Comparison of ENCODE assay signal across 11 cellular contexts in the genomic region with DNA sequence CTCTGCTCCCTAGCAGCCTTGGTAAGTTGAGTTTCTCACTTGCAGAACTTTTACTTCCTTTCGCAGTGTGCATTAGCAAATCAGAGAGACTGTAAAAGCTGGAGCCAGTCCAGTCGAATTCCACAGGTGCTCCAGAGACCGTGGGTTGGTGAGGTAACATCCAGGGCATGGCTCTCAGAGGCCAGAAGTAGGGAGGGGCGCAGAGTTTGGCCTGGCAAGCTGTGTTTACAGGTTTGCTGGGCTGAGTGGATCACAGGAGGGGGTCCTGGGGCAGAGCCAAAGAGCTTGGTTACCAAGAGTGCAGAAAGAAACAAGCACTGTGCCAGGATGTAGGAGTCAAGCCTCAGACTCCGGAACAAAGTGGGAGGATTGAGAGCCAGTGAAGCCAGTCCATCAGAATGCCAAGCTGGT. TPM values are rescaled to one million over a fixed set of nuclear protein-coding genes. Genes with fewer than 3 reads are reported as not detected.
DNase-seq lines count a peak whose midpoint lies in the region; ATAC-seq and TF ChIP-seq lines count a peak whose summit lies in the region.
"Had no signal": no experiment of that assay in that cellular context is flagged by ENCODE, and none has a peak within 500 bp of the region (broad histone marks: within the 10 kb centered on the region; RNA-seq: fewer than 3 reads in every experiment).

No MANE protein-coding gene starts in this region.

- no peaks in the 10 kb centered on the region for H3K36me3 Mint-ChIP-seq in WTC11
- H3K36me3 Mint-ChIP-seq: activated CD4-positive, alpha-beta memory T cell treated with anti-CD3 and anti-CD28 coated beads for 36 hours; naive thymus-derived CD4-positive, alpha-beta T cell had no signal

- H3K4me1 ChIP-seq in lung (ENCODE audit: control insufficient read depth in 2 of 2, insufficient read depth in 2 of 2, low read length in 2 of 2) (no peaks in the 10 kb centered on the region), upper lobe of left lung (peaks cover 0 to 9% (median 0%) of the 10 kb centered on the region in 4 donors)

- H3K27me3 Mint-ChIP-seq in WTC11 (ENCODE audit: low read depth): peaks cover 15% of the 10 kb centered on the region

- H3K27me3 ChIP-seq in lung (ENCODE audit: control insufficient read depth, insufficient read depth) (peaks cover under 1% of the 10 kb centered on the region), upper lobe of left lung (peaks cover 0 to under 1% (median 0%) of the 10 kb centered on the region in 4 donors)

- no peaks in the 10 kb centered on the region for H3K9me3 Mint-ChIP-seq in WTC11
- H3K9me3 Mint-ChIP-seq: activated CD4-positive, alpha-beta memory T cell treated with anti-CD3 and anti-CD28 coated beads for 36 hours; naive thymus-derived CD4-positive, alpha-beta T cell had no signal

- intact Hi-C loops in left cardiac atrium (cut with DNase I) (no loop called here), Right ventricle myocardium superior (cut with DNase I) (no loop called here)

- TF ChIP-seq EP300 in upper lobe of left lung (IDR thresholded peaks at IDR 0.05): peak in 1 of 4 donors; percentile 34

- CTCF ChIA-PET in WTC11 (lab: Charles Lee): no interaction called here

- no peak overlapping the region for H3K27ac Mint-ChIP-seq in WTC11
- H3K27ac Mint-ChIP-seq: activated CD4-positive, alpha-beta memory T cell treated with anti-CD3 and anti-CD28 coated beads for 36 hours; naive thymus-derived CD4-positive, alpha-beta T cell had no signal

- 54 to 77% methylated on average over 5 of the region's 5 CpGs for WGBS in lung, 2 donors
- WGBS in upper lobe of left lung, 2 donors: 60 to 61% methylated on average over 5 of the region's 5 CpGs

- ATAC-seq in left cardiac atrium (peak; percentile 77 to 98), Right ventricle myocardium superior (ENCODE audit: poor library complexity) (no peak), WTC11 (peak; percentile 22; the same call in 1 of the 2 replicates), lung (ENCODE audit: insufficient read depth, low FRiP score) (peak; percentile 94), upper lobe of left lung (ENCODE audit: low FRiP score in 2 of 2) (peak; percentile 72 to 96), HG02884 (IDR thresholded peaks at IDR 0.05; ENCODE audit: unreplicated experiment) (no peak)
- ATAC-seq: naive thymus-derived CD4-positive, alpha-beta T cell had no signal

- H3K36me3 ChIP-seq in lung (ENCODE audit: control insufficient read depth in 2 of 2, insufficient read depth in 2 of 2, low read length in 2 of 2) (no peaks in the 10 kb centered on the region), upper lobe of left lung (no peaks in the 10 kb centered on the region)

- no peak overlapping the region for H3K4me3 Mint-ChIP-seq in WTC11
- H3K4me3 Mint-ChIP-seq: activated CD4-positive, alpha-beta memory T cell treated with anti-CD3 and anti-CD28 coated beads for 36 hours; naive thymus-derived CD4-positive, alpha-beta T cell had no signal

- H3K4me3 ChIP-seq in lung (no peak overlapping the region), upper lobe of left lung (no peak overlapping the region)

- peak in 1 of 4 donors; percentile 7 for TF ChIP-seq POLR2A in upper lobe of left lung (IDR thresholded peaks at IDR 0.05)

- H3K4me1 Mint-ChIP-seq in WTC11: peaks cover 26% of the 10 kb centered on the region
- H3K4me1 Mint-ChIP-seq: naive thymus-derived CD4-positive, alpha-beta T cell had no signal

- H3K9me3 ChIP-seq in lung (ENCODE audit: control insufficient read depth in 2 of 2, insufficient read depth in 1 of 2, low read length in 1 of 2) (no peaks in the 10 kb centered on the region), upper lobe of left lung (no peaks in the 10 kb centered on the region)

- DNase-seq in left cardiac atrium: peak; percentile 52
- DNase-seq in Right ventricle myocardium superior: no peak
- no peak for DNase-seq in WTC11 (ENCODE audit: low spot score)
- DNase-seq in lung (ENCODE audit: low spot score): peak; percentile 95
- peak in 1 of 2 donors; percentile 93 for DNase-seq in upper lobe of left lung
- no peak for DNase-seq in SW480 (ENCODE audit: low spot score)
- DNase-seq in cerebellar nuclear complex (lab: John Stamatoyannopoulos, UW): no peak
- DNase-seq: activated CD4-positive, alpha-beta memory T cell treated with anti-CD3 and anti-CD28 coated beads for 36 hours; naive thymus-derived CD4-positive, alpha-beta T cell; SHP77 treated with DMSO at 0.1 percent for 48 hours had no signal

- H3K27ac ChIP-seq in lung (ENCODE audit: low read depth in 1 of 2, low read length in 1 of 2) (peak overlapping the region in 1 of 2 donors; percentile 74), upper lobe of left lung (peak overlapping the region in 1 of 4 donors; percentile 31)

- POLR2A ChIA-PET in WTC11 (lab: Charles Lee): interaction anchor here (0.6 to 1.1 kb wide), 2 partner anchors 43 to 1843 kb away, joined by 3 to 4 read pairs; no protein-coding TSS in a partner anchor

- no peak for TF ChIP-seq CTCF in WTC11 (IDR thresholded peaks at IDR 0.05)
- no peak for TF ChIP-seq CTCF in lung (IDR thresholded peaks at IDR 0.05; ENCODE audit: control extremely low read depth, extremely low read depth)
- no peak for TF ChIP-seq CTCF in upper lobe of left lung (IDR thresholded peaks at IDR 0.05)

TF ChIP-seq in WTC11, 78 proteins besides CTCF, POLR2A, EP300 and RAD21 (continues in another document):
- TF ChIP-seq, protein P1, sequence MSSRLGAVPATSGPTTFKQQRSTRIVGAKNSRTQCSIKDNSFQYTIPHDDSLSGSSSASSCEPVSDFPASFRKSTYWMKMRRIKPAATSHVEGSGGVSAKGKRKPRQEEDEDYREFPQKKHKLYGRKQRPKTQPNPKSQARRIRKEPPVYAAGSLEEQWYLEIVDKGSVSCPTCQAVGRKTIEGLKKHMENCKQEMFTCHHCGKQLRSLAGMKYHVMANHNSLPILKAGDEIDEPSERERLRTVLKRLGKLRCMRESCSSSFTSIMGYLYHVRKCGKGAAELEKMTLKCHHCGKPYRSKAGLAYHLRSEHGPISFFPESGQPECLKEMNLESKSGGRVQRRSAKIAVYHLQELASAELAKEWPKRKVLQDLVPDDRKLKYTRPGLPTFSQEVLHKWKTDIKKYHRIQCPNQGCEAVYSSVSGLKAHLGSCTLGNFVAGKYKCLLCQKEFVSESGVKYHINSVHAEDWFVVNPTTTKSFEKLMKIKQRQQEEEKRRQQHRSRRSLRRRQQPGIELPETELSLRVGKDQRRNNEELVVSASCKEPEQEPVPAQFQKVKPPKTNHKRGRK (CRISPR knock-in tag; IDR thresholded peaks at IDR 0.05; ENCODE audit: borderline replicate concordance): no peak
- no peak for TF ChIP-seq NR3C1 (CRISPR knock-in tag; conservative IDR thresholded peaks at IDR 0.05; ENCODE audit: low read depth)
- TF ChIP-seq, protein P2, sequence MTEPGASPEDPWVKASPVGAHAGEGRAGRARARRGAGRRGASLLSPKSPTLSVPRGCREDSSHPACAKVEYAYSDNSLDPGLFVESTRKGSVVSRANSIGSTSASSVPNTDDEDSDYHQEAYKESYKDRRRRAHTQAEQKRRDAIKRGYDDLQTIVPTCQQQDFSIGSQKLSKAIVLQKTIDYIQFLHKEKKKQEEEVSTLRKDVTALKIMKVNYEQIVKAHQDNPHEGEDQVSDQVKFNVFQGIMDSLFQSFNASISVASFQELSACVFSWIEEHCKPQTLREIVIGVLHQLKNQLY (CRISPR knock-in tag; IDR thresholded peaks at IDR 0.05): no peak
- TF ChIP-seq, protein P3, sequence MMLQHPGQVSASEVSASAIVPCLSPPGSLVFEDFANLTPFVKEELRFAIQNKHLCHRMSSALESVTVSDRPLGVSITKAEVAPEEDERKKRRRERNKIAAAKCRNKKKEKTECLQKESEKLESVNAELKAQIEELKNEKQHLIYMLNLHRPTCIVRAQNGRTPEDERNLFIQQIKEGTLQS (CRISPR knock-in tag; conservative IDR thresholded peaks at IDR 0.05): no peak
- TF ChIP-seq, protein P4, sequence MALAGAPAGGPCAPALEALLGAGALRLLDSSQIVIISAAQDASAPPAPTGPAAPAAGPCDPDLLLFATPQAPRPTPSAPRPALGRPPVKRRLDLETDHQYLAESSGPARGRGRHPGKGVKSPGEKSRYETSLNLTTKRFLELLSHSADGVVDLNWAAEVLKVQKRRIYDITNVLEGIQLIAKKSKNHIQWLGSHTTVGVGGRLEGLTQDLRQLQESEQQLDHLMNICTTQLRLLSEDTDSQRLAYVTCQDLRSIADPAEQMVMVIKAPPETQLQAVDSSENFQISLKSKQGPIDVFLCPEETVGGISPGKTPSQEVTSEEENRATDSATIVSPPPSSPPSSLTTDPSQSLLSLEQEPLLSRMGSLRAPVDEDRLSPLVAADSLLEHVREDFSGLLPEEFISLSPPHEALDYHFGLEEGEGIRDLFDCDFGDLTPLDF (CRISPR knock-in tag; IDR thresholded peaks at IDR 0.05): no peak
- no peak for TF ChIP-seq TEAD4 (CRISPR knock-in tag; IDR thresholded peaks at IDR 0.05)
- no peak for TF ChIP-seq GTF2I (CRISPR knock-in tag; conservative IDR thresholded peaks at IDR 0.05)
- no peak for TF ChIP-seq ZNF396 (CRISPR knock-in tag; IDR thresholded peaks at IDR 0.05; ENCODE audit: borderline replicate concordance)
- TF ChIP-seq, protein P5, sequence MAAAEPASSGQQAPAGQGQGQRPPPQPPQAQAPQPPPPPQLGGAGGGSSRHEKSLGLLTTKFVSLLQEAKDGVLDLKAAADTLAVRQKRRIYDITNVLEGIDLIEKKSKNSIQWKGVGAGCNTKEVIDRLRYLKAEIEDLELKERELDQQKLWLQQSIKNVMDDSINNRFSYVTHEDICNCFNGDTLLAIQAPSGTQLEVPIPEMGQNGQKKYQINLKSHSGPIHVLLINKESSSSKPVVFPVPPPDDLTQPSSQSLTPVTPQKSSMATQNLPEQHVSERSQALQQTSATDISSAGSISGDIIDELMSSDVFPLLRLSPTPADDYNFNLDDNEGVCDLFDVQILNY (CRISPR knock-in tag; IDR thresholded peaks at IDR 0.05): no peak
- TF ChIP-seq, protein P6, sequence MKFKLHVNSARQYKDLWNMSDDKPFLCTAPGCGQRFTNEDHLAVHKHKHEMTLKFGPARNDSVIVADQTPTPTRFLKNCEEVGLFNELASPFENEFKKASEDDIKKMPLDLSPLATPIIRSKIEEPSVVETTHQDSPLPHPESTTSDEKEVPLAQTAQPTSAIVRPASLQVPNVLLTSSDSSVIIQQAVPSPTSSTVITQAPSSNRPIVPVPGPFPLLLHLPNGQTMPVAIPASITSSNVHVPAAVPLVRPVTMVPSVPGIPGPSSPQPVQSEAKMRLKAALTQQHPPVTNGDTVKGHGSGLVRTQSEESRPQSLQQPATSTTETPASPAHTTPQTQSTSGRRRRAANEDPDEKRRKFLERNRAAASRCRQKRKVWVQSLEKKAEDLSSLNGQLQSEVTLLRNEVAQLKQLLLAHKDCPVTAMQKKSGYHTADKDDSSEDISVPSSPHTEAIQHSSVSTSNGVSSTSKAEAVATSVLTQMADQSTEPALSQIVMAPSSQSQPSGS (CRISPR knock-in tag; IDR thresholded peaks at IDR 0.05; ENCODE audit: borderline replicate concordance, low read depth): no peak
- no peak for TF ChIP-seq ZNF416 (CRISPR knock-in tag; IDR thresholded peaks at IDR 0.05)
- TF ChIP-seq CREB1 (CRISPR knock-in tag; IDR thresholded peaks at IDR 0.05): no peak

RNA-seq across cellular contexts. Expression of a gene that starts 10.2 kb away (rescaled TPM):
- 10 to 100 TPM; 18.6 to 35.8 TPM for total RNA-seq in left cardiac atrium
- 39.1 TPM for total RNA-seq in Right ventricle myocardium superior
- total RNA-seq in WTC11 (2021): 5.9 to 7.6 TPM (median 6.7 TPM) in 3 replicates
- 10 to 100 TPM in 1 of 2 donors, 1 to 10 TPM in 1; 1.7 to 39.0 TPM for total RNA-seq in lung
- 10 to 100 TPM in 1 of 2 donors, 1 to 10 TPM in 1; 2.7 to 10.7 TPM for polyA plus RNA-seq in lung
- 10 to 100 TPM in 5 of 6 donors, 1 to 10 TPM in 1; 9.3 to 78.6 (median 35.2) TPM for total RNA-seq in upper lobe of left lung
- total RNA-seq: activated CD4-positive, alpha-beta memory T cell treated with anti-CD3 and anti-CD28 coated beads for 36 hours had no signal
- polyA plus RNA-seq: naive thymus-derived CD4-positive, alpha-beta T cell had no signal

Comparison
In these comparisons a context has a peak if more than half of its experiments do, and no peak if none do; other contexts are left out.
1. ATAC-seq: peak in left cardiac atrium (2 of 2), WTC11 (single experiment), lung (single experiment) and upper lobe of left lung (2 of 2); none in Right ventricle myocardium superior (single experiment) and HG02884 (single experiment).
2. DNase-seq: peak in left cardiac atrium (single experiment) and lung (single experiment); none in Right ventricle myocardium superior (single experiment), WTC11 (single experiment), SW480 (single experiment) and cerebellar nuclear complex (0 of 2).